In genomic region chr7:51223505-51223904, GRCh38 we compare ENCODE assay signal across 13 cellular contexts.
DNase-seq lines count a peak whose midpoint lies in the region; ATAC-seq and TF ChIP-seq lines count a peak whose summit lies in the region.
"Had no signal": no experiment of that assay in that cellular context is flagged by ENCODE, and none has a peak within 500 bp of the region (broad histone marks: within the 10 kb centered on the region; RNA-seq: fewer than 3 reads in every experiment).

No MANE protein-coding gene starts in this region.

- H3K36me3 ChIP-seq in right atrium auricular region: no peaks in the 10 kb centered on the region
- H3K36me3 ChIP-seq in lung (ENCODE audit: control insufficient read depth in 2 of 2, insufficient read depth in 2 of 2, low read length in 2 of 2): no peaks in the 10 kb centered on the region
- H3K36me3 ChIP-seq: BLaER1 treated with 17β-estradiol and CSF1 and Interleukin-3, amounts not matched to agents 10 nM and 100 nM had no signal

- DNase-seq in right atrium auricular region (ENCODE audit: low spot score) (peak; percentile 32), right cardiac atrium (no peak), WTC11 (ENCODE audit: low spot score) (no peak), lung (ENCODE audit: low spot score) (peak; percentile 6), substantia nigra (lab: John Stamatoyannopoulos, UW) (no peak), activated gamma-delta T cell treated with Interleukin-2 at 50 U/mL for 16 hours (no peak), glomerular visceral epithelial cell (ENCODE audit: extremely low spot score) (no peak)
- DNase-seq in activated CD4-positive, alpha-beta T cell treated with anti-CD3 and anti-CD28 coated beads, Interleukin-2, amount 50 U/mL, for 4 hours: no peak
- DNase-seq: ACHN; CD4-positive, CD25-positive, alpha-beta regulatory T cell; DMS53 had no signal

- no peak overlapping the region for H3K4me3 Mint-ChIP-seq in WTC11
- H3K4me3 Mint-ChIP-seq: CD4-positive, CD25-positive, alpha-beta regulatory T cell had no signal

- no peaks in the 10 kb centered on the region for H3K27me3 Mint-ChIP-seq in WTC11 (ENCODE audit: low read depth)

- CTCF ChIA-PET in WTC11 (lab: Charles Lee): interaction anchor here (0.7 to 4.6 kb wide), 5 partner anchors 35 to 143 kb away, joined by 3 to 78 read pairs (median 25); no protein-coding TSS in a partner anchor

- H3K27ac ChIP-seq in right atrium auricular region (no peak overlapping the region), right cardiac atrium (ENCODE audit: low read length) (no peak overlapping the region), lung (ENCODE audit: low read depth in 1 of 2, low read length in 1 of 2) (no peak overlapping the region), substantia nigra (ENCODE audit: low read depth, low read length, poor library complexity, severe bottlenecking) (peak overlapping the region; percentile 35)
- H3K27ac ChIP-seq: BLaER1 treated with 17β-estradiol and CSF1 and Interleukin-3, amounts not matched to agents 10 nM and 100 nM had no signal

- no peak overlapping the region for H3K4me3 ChIP-seq in right atrium auricular region
- no peak overlapping the region for H3K4me3 ChIP-seq in right cardiac atrium (ENCODE audit: low read length)
- no peak overlapping the region for H3K4me3 ChIP-seq in lung
- H3K4me3 ChIP-seq: BLaER1 treated with 17β-estradiol and CSF1 and Interleukin-3, amounts not matched to agents 10 nM and 100 nM; GM12878 had no signal

- WGBS in right cardiac atrium: 80% methylated on average over 2 of the region's 2 CpGs
- 85 to 89% methylated on average over 2 of the region's 2 CpGs for WGBS in lung, 2 donors

- TF ChIP-seq CTCF in right atrium auricular region (IDR thresholded peaks at IDR 0.05) (no peak), WTC11 (IDR thresholded peaks at IDR 0.05) (no peak), lung (IDR thresholded peaks at IDR 0.05; ENCODE audit: control extremely low read depth, extremely low read depth) (no peak)

- H3K4me1 ChIP-seq in right atrium auricular region (no peaks in the 10 kb centered on the region), right cardiac atrium (ENCODE audit: control insufficient read depth, insufficient read depth, low read length) (no peaks in the 10 kb centered on the region), lung (ENCODE audit: control insufficient read depth in 2 of 2, insufficient read depth in 2 of 2, low read length in 2 of 2) (peaks cover 0 to 16% of the 10 kb centered on the region in 2 donors)

- H3K9me3 ChIP-seq in right atrium auricular region (no peaks in the 10 kb centered on the region), right cardiac atrium (ENCODE audit: control insufficient read depth, low read length) (no peaks in the 10 kb centered on the region), lung (ENCODE audit: control insufficient read depth in 2 of 2, insufficient read depth in 1 of 2, low read length in 1 of 2) (peaks cover 0 to 2% of the 10 kb centered on the region in 2 donors)
- H3K9me3 ChIP-seq: BLaER1 treated with 17β-estradiol and CSF1 and Interleukin-3, amounts not matched to agents 10 nM and 100 nM had no signal

- intact Hi-C loops in right cardiac atrium (cut with DNase I): no loop called here

- ATAC-seq in right cardiac atrium (no peak), WTC11 (no peak), lung (ENCODE audit: insufficient read depth, low FRiP score) (no peak)
- ATAC-seq: GM12878 had no signal

- peak overlapping the region; percentile 43; the same call in 1 of the 2 replicates for H3K27ac Mint-ChIP-seq in WTC11
- H3K27ac Mint-ChIP-seq: CD4-positive, CD25-positive, alpha-beta regulatory T cell had no signal

- H3K9me3 Mint-ChIP-seq in WTC11: no peaks in the 10 kb centered on the region
- H3K9me3 Mint-ChIP-seq: CD4-positive, CD25-positive, alpha-beta regulatory T cell had no signal

- POLR2A ChIA-PET in WTC11 (lab: Charles Lee): no interaction called here

- H3K27me3 ChIP-seq in right atrium auricular region (no peaks in the 10 kb centered on the region), right cardiac atrium (ENCODE audit: control insufficient read depth, insufficient read depth) (no peaks in the 10 kb centered on the region), lung (ENCODE audit: control insufficient read depth, insufficient read depth) (no peaks in the 10 kb centered on the region)
- H3K27me3 ChIP-seq: BLaER1 treated with 17β-estradiol and CSF1 and Interleukin-3, amounts not matched to agents 10 nM and 100 nM had no signal

- no peaks in the 10 kb centered on the region; the same call in 1 of the 2 replicates for H3K36me3 Mint-ChIP-seq in WTC11
- H3K36me3 Mint-ChIP-seq: CD4-positive, CD25-positive, alpha-beta regulatory T cell had no signal

- H3K4me1 Mint-ChIP-seq in WTC11: peaks cover 57% of the 10 kb centered on the region
- H3K4me1 Mint-ChIP-seq: CD4-positive, CD25-positive, alpha-beta regulatory T cell had no signal

TF ChIP-seq in WTC11, 78 proteins besides CTCF, POLR2A, EP300 and RAD21:
- no peak for TF ChIP-seq ESRRA (CRISPR knock-in tag; IDR thresholded peaks at IDR 0.05; ENCODE audit: borderline replicate concordance)
- no peak for TF ChIP-seq ATF1 (CRISPR knock-in tag; IDR thresholded peaks at IDR 0.05)
- no peak for TF ChIP-seq ZNF263 (CRISPR knock-in tag; IDR thresholded peaks at IDR 0.05; ENCODE audit: low read depth)

Comparison
In these comparisons a context has a peak if more than half of its experiments do, and no peak if none do; other contexts are left out.
1. DNase-seq: peak in right atrium auricular region (single experiment) and lung (single experiment); none in right cardiac atrium (0 of 3), WTC11 (single experiment), substantia nigra (0 of 49), activated gamma-delta T cell treated with Interleukin-2 at 50 U/mL for 16 hours (single experiment), activated CD4-positive, alpha-beta T cell treated with anti-CD3 and anti-CD28 coated beads, Interleukin-2, amount 50 U/mL, for 4 hours (0 of 2) and glomerular visceral epithelial cell (single experiment).